Comparison of ENCODE assay signal across 13 cellular contexts in genomic region chr10:78741541-78741940, GRCh38.
DNase-seq lines count a peak whose midpoint lies in the region; ATAC-seq and TF ChIP-seq lines count a peak whose summit lies in the region.
"Had no signal": no experiment of that assay in that cellular context is flagged by ENCODE, and none has a peak within 500 bp of the region (broad histone marks: within the 10 kb centered on the region; RNA-seq: fewer than 3 reads in every experiment).

No MANE protein-coding gene starts in this region.

- ATAC-seq in HG03280 (IDR thresholded peaks at IDR 0.05; ENCODE audit: unreplicated experiment) (no peak), HG03457 (IDR thresholded peaks at IDR 0.05; ENCODE audit: unreplicated experiment) (no peak), HG03442 (IDR thresholded peaks at IDR 0.05; ENCODE audit: unreplicated experiment) (no peak)

- TF ChIP-seq CTCF in nephron progenitor cell (IDR thresholded peaks at IDR 0.05) = no peak

- DNase-seq in DMS53 (lab: John Stamatoyannopoulos, UW) = peak; percentile 80
- DNase-seq in NCI-H2029 treated with DMSO at 0.1 percent for 48 hours (lab: John Stamatoyannopoulos, UW) = peak; percentile 13
- DNase-seq in fibroblast of gingiva (ENCODE audit: low read depth) = peak; percentile 17
- DNase-seq in nephron progenitor cell = no peak
- DNase-seq: activated CD8-positive, alpha-beta memory T cell treated with anti-CD3 and anti-CD28 coated beads for 24 hours; cortex of kidney; kidney glomerular epithelial cell; NCI-H774; stimulated activated naive CD4-positive, alpha-beta T cell; trophoblast cell had no signal

- no peaks in the 10 kb centered on the region for H3K9me3 Mint-ChIP-seq in nephron progenitor cell

- H3K27me3 Mint-ChIP-seq in nephron progenitor cell (ENCODE audit: low read depth, poor library complexity) = peaks cover 17% of the 10 kb centered on the region

- H3K36me3 Mint-ChIP-seq in nephron progenitor cell (ENCODE audit: low read depth) = no peaks in the 10 kb centered on the region

- peaks cover 66% of the 10 kb centered on the region for H3K4me1 Mint-ChIP-seq in nephron progenitor cell

- H3K27ac Mint-ChIP-seq in nephron progenitor cell = peak overlapping the region; percentile 36

- H3K4me3 Mint-ChIP-seq in nephron progenitor cell = no peak overlapping the region
